ENCODE assay signal across 11 cellular contexts in genomic region chr14:73549889-73550524, GRCh38. TPM values are rescaled to one million over a fixed set of nuclear protein-coding genes. Genes with fewer than 3 reads are reported as not detected.
A peak's percentile ranks its signal among the peaks of the same experiment; 100 is the strongest.
DNase-seq lines count a peak whose midpoint lies in the region; ATAC-seq, FAIRE-seq and TF ChIP-seq lines count a peak whose summit lies in the region.
"Not testable (repeated sequence)": the region's sequence is repeated elsewhere in the genome, so short reads cannot be mapped to it uniquely, and the experiment has no call there.
"Had no signal": no experiment of that assay in that cellular context is flagged by ENCODE, and none has a peak within 500 bp of the region (broad histone marks: within the 10 kb centered on the region; RNA-seq: fewer than 3 reads in every experiment).

No MANE protein-coding gene starts in this region.

- not testable (repeated sequence) for H3K4me2 ChIP-seq in HepG2 (ENCODE audit: low read depth, low read length)

- not testable (repeated sequence) for H3K27me3 ChIP-seq in HepG2 (ENCODE audit: control insufficient read depth in 1 of 2, insufficient read depth in 2 of 2, low read length in 2 of 2)

- H3K9me3 ChIP-seq in HepG2 (ENCODE audit: low read length), result not testable (repeated sequence)

- TF ChIP-seq POLR2A in GM12891 (IDR thresholded peaks at IDR 0.05; ENCODE audit: low read depth, low read length); HepG2 (IDR thresholded peaks at IDR 0.05; ENCODE audit: insufficient read depth in 1 of 2, low read depth in 2 of 2, low read length in 2 of 2): not testable (repeated sequence)

- not testable (repeated sequence) for H3K27ac Mint-ChIP-seq in activated B cell treated with CpG ODN at 0.5 μM for 24 hours; memory B cell; stimulated activated memory B cell treated with anti-CD40 and anti-IgM and Interleukin-4, amounts not matched to agents 10 μg/mL and 1 μg/mL and 100 μg/mL, for 72 hours

- POLR2A ChIA-PET in activated B cell treated with CpG ODN at 0.5 μM for 24 hours (lab: Charles Lee); HepG2 (lab: Yijun Ruan, JAX): not testable (repeated sequence)

- H3K36me3 ChIP-seq in HepG2 (replicated peaks in 1 of 2; ENCODE audit: control insufficient read depth in 1 of 2, insufficient read depth in 2 of 2, low read length in 2 of 2), result not testable (repeated sequence)

- not testable (repeated sequence) for TF ChIP-seq EP300 in HepG2 (IDR thresholded peaks at IDR 0.05; ENCODE audit: low read depth in 2 of 2, low read length in 2 of 2); HepG2 (CRISPR knock-in tag; IDR thresholded peaks at IDR 0.05; ENCODE audit: borderline replicate concordance)

- not testable (repeated sequence) for BruUV-seq in HepG2 (replicated peaks; lab: Mats Ljungman, UMichigan)

- H4K20me1 ChIP-seq in HepG2 (ENCODE audit: insufficient read depth, low read length), result not testable (repeated sequence)

- not testable (repeated sequence) for H3K36me3 Mint-ChIP-seq in activated B cell treated with CpG ODN at 0.5 μM for 24 hours (ENCODE audit: low read depth); memory B cell; stimulated activated memory B cell treated with anti-CD40 and anti-IgM and Interleukin-4, amounts not matched to agents 10 μg/mL and 1 μg/mL and 100 μg/mL, for 72 hours

- not testable (repeated sequence) for DNase-seq in GM12891 (ENCODE audit: insufficient read length, low spot score); GM19239 (ENCODE audit: insufficient read length, low spot score); activated B cell treated with CpG ODN at 0.5 μM for 24 hours; memory B cell (ENCODE audit: low spot score in 2 of 2)
- DNase-seq in epithelial cell of proximal tubule (ENCODE audit: low read depth), result peak; percentile 36
- DNase-seq in HepG2 (ENCODE audit: low spot score), result peak; percentile 27

- 43% methylated on average over 5 of the region's 6 CpGs for WGBS in HepG2 (ENCODE audit: low lambda C conversion rate)

- H3K27ac ChIP-seq in HepG2 (ENCODE audit: extremely low read length, insufficient read depth, low read length), result peak overlapping the region; percentile 33

- not testable (repeated sequence) for H3K9me3 Mint-ChIP-seq in activated B cell treated with CpG ODN at 0.5 μM for 24 hours; memory B cell; stimulated activated memory B cell treated with anti-CD40 and anti-IgM and Interleukin-4, amounts not matched to agents 10 μg/mL and 1 μg/mL and 100 μg/mL, for 72 hours

- H3K4me3 Mint-ChIP-seq in activated B cell treated with CpG ODN at 0.5 μM for 24 hours; memory B cell; stimulated activated memory B cell treated with anti-CD40 and anti-IgM and Interleukin-4, amounts not matched to agents 10 μg/mL and 1 μg/mL and 100 μg/mL, for 72 hours: not testable (repeated sequence)

- not testable (repeated sequence) for H3K27me3 Mint-ChIP-seq in activated B cell treated with CpG ODN at 0.5 μM for 24 hours; memory B cell; stimulated activated memory B cell treated with anti-CD40 and anti-IgM and Interleukin-4, amounts not matched to agents 10 μg/mL and 1 μg/mL and 100 μg/mL, for 72 hours

- H3K4me1 Mint-ChIP-seq in activated B cell treated with CpG ODN at 0.5 μM for 24 hours; memory B cell; stimulated activated memory B cell treated with anti-CD40 and anti-IgM and Interleukin-4, amounts not matched to agents 10 μg/mL and 1 μg/mL and 100 μg/mL, for 72 hours: not testable (repeated sequence)

- H3K4me1 ChIP-seq in HepG2 (ENCODE audit: insufficient read depth, low read length), result peaks cover 13% of the 10 kb centered on the region

- H3K4me3 ChIP-seq in epithelial cell of proximal tubule (ENCODE audit: low read depth, low read length); HepG2 (replicated peaks in 1 of 3; ENCODE audit: insufficient read depth in 1 of 3, low read depth in 2 of 3, low read length in 3 of 3): not testable (repeated sequence)

- intact Hi-C loops in activated B cell treated with CpG ODN at 0.5 μM for 24 hours (cut with micrococcal nuclease); HepG2 (cut with micrococcal nuclease; ENCODE audit: unreplicated experiment): not testable (repeated sequence)

- not testable (repeated sequence) for H3K79me2 ChIP-seq in HepG2 (ENCODE audit: insufficient read depth, low read length)

- not testable (repeated sequence) for TF ChIP-seq RAD21 in HepG2 (CRISPR knock-in tag; IDR thresholded peaks at IDR 0.05)

- CTCF ChIA-PET in activated B cell treated with CpG ODN at 0.5 μM for 24 hours (lab: Charles Lee); HepG2 (lab: Yijun Ruan, JAX; ENCODE audit: low intra/inter-chr PET ratio, low total read pairs): not testable (repeated sequence)

- in situ Hi-C loops in HepG2 (cut with HindIII; ENCODE audit: extremely low pct_ligation_motif_present, low pct_unique_long_range_greater_than_20kb), result not testable (repeated sequence)

- H2AFZ ChIP-seq in HepG2 (ENCODE audit: low read length), result not testable (repeated sequence)

- TF ChIP-seq CTCF in activated B cell treated with CpG ODN at 0.5 μM for 24 hours (IDR thresholded peaks at IDR 0.05); epithelial cell of proximal tubule (conservative IDR thresholded peaks at IDR 0.05; ENCODE audit: low read depth, low read length); HepG2 (CRISPR knock-in tag; IDR thresholded peaks at IDR 0.05): not testable (repeated sequence)

- FAIRE-seq in GM12891 (lab: Jason Lieb, UNC), result peak; percentile 99
- peak; percentile 37 for FAIRE-seq in GM19239 (lab: Jason Lieb, UNC)
- peak; percentile 98 for FAIRE-seq in HepG2 (lab: Jason Lieb, UNC)

- H3K9ac ChIP-seq in HepG2 (ENCODE audit: insufficient read depth, low read depth, low read length), result not testable (repeated sequence)

- peak; percentile 96 for ATAC-seq in activated B cell treated with CpG ODN at 0.5 μM for 24 hours (ENCODE audit: low read depth)
- peak; percentile 92 for ATAC-seq in HepG2
- ATAC-seq in memory B cell (ENCODE audit: low read depth), result peak; percentile 92
- ATAC-seq in stimulated activated memory B cell treated with anti-CD40 and anti-IgM and Interleukin-4, amounts not matched to agents 10 μg/mL and 1 μg/mL and 100 μg/mL, for 72 hours, result peak; percentile 77

RNA-seq across cellular contexts. Expression of gene HEATR4, which starts 8.7 kb away (rescaled TPM):
- 0.12 TPM for polyA plus RNA-seq in GM12891 (2012; ENCODE audit: low read depth, missing spikeins)
- total RNA-seq in activated B cell treated with CpG ODN at 0.5 μM for 24 hours, result not detected in 2 replicates
- total RNA-seq in epithelial cell of proximal tubule, result 0.06 and 0.07 TPM in 2 replicates
- total RNA-seq in HepG2 (2016; rRNA removed; fragmentation: Illumina TruSeq; extraction: Trizol), result 0.22 TPM in 1 of 2 replicates, not detected in the other
- 0.09 TPM in 1 of 2 replicates, not detected in the other for total RNA-seq in HepG2 (2016; cell fraction: cytosol; rRNA removed; fragmentation: Illumina TruSeq; extraction: Trizol; ENCODE audit: low read depth)
- 0.04 and 0.17 TPM in 2 replicates for total RNA-seq in HepG2 (2016; cell fraction: insoluble cytoplasmic fraction; rRNA removed; fragmentation: Illumina TruSeq; extraction: Trizol)
- total RNA-seq in HepG2 (2016; cell fraction: membrane; rRNA removed; fragmentation: Illumina TruSeq; extraction: Trizol), result 0.06 TPM in 1 of 2 replicates, not detected in the other
- 0.40 TPM in 1 of 2 replicates, not detected in the other for total RNA-seq in HepG2 (2016; cell fraction: nucleus; rRNA removed; fragmentation: Illumina TruSeq; extraction: Trizol)
- 0.08 TPM in 1 of 2 replicates, not detected in the other for polyA plus RNA-seq in HepG2 (2011; rRNA removed)
- polyA plus RNA-seq in HepG2 (2011; cell fraction: cytosol; rRNA removed), result 0.01 TPM in 2 replicates
- polyA plus RNA-seq in HepG2 (2011; cell fraction: nucleus; rRNA removed), result 0.14 and 0.17 TPM in 2 replicates
- polyA plus RNA-seq in HepG2 (2012), result 1.6 and 1.9 TPM in 2 replicates
- not detected in 2 replicates for polyA plus RNA-seq in HepG2 (2016; cell fraction: cytosol; fragmentation: Illumina TruSeq; extraction: Trizol; ENCODE audit: low read depth)
- polyA plus RNA-seq in HepG2 (2016; cell fraction: insoluble cytoplasmic fraction; fragmentation: Illumina TruSeq; extraction: Trizol; ENCODE audit: low read depth), result not detected in 2 replicates
- polyA plus RNA-seq in HepG2 (2016; cell fraction: membrane; fragmentation: Illumina TruSeq; extraction: Trizol; ENCODE audit: low read depth), result not detected in 2 replicates
- polyA plus RNA-seq in HepG2 (2016; cell fraction: nucleus; fragmentation: Illumina TruSeq; extraction: Trizol; ENCODE audit: insufficient read depth, low read depth), result 0.25 TPM in 1 of 2 replicates, not detected in the other
- polyA minus RNA-seq in HepG2 (2011; rRNA and poly(A)+ RNA removed; ENCODE audit: low replicate concordance), result 0.20 and 0.58 TPM in 2 replicates
- polyA minus RNA-seq in HepG2 (2011; cell fraction: cytosol; rRNA and poly(A)+ RNA removed), result not detected in 2 replicates
- polyA minus RNA-seq in HepG2 (2011; cell fraction: nucleus; rRNA and poly(A)+ RNA removed), result 1.1 and 1.2 TPM in 2 replicates
- total RNA-seq: H4, IMR-90, K562 had no signal
- polyA plus RNA-seq: CD14-positive monocyte, IMR-90, K562 had no signal

RNA-seq across cellular contexts. Expression of gene ACOT1, which starts 13.1 kb away (rescaled TPM):
- 0.68 TPM for polyA plus RNA-seq in GM12891 (2012; ENCODE audit: low read depth, missing spikeins)
- total RNA-seq in activated B cell treated with CpG ODN at 0.5 μM for 24 hours (2.7 and 3.0 TPM in 2 replicates), epithelial cell of proximal tubule (4.8 and 10.6 TPM in 2 replicates), HepG2 (2016; rRNA removed; fragmentation: Illumina TruSeq; extraction: Trizol) (38.2 and 40.4 TPM in 2 replicates)
- total RNA-seq in HepG2 (2016; cell fraction: cytosol; rRNA removed; fragmentation: Illumina TruSeq; extraction: Trizol; ENCODE audit: low read depth), result 4.1 and 5.2 TPM in 2 replicates
- 36.2 and 38.3 TPM in 2 replicates for total RNA-seq in HepG2 (2016; cell fraction: insoluble cytoplasmic fraction; rRNA removed; fragmentation: Illumina TruSeq; extraction: Trizol)
- 7.6 and 9.3 TPM in 2 replicates for total RNA-seq in HepG2 (2016; cell fraction: membrane; rRNA removed; fragmentation: Illumina TruSeq; extraction: Trizol)
- 21.0 and 22.0 TPM in 2 replicates for total RNA-seq in HepG2 (2016; cell fraction: nucleus; rRNA removed; fragmentation: Illumina TruSeq; extraction: Trizol)
- 24.3 and 31.6 TPM in 2 replicates for polyA plus RNA-seq in HepG2 (2011; rRNA removed)
- 33.0 and 37.5 TPM in 2 replicates for polyA plus RNA-seq in HepG2 (2011; cell fraction: cytosol; rRNA removed)
- 18.0 and 23.9 TPM in 2 replicates for polyA plus RNA-seq in HepG2 (2011; cell fraction: nucleus; rRNA removed)
- polyA plus RNA-seq in HepG2 (2012), result 14.1 and 23.5 TPM in 2 replicates
- 3.5 and 4.3 TPM in 2 replicates for polyA plus RNA-seq in HepG2 (2016; cell fraction: cytosol; fragmentation: Illumina TruSeq; extraction: Trizol; ENCODE audit: low read depth)
- polyA plus RNA-seq in HepG2 (2016; cell fraction: insoluble cytoplasmic fraction; fragmentation: Illumina TruSeq; extraction: Trizol; ENCODE audit: low read depth), result 37.7 and 41.3 TPM in 2 replicates
- 5.2 and 5.5 TPM in 2 replicates for polyA plus RNA-seq in HepG2 (2016; cell fraction: membrane; fragmentation: Illumina TruSeq; extraction: Trizol; ENCODE audit: low read depth)
- 23.5 and 24.3 TPM in 2 replicates for polyA plus RNA-seq in HepG2 (2016; cell fraction: nucleus; fragmentation: Illumina TruSeq; extraction: Trizol; ENCODE audit: insufficient read depth, low read depth)
- 4.5 and 25.4 TPM in 2 replicates for polyA minus RNA-seq in HepG2 (2011; rRNA and poly(A)+ RNA removed; ENCODE audit: low replicate concordance)
- polyA minus RNA-seq in HepG2 (2011; cell fraction: cytosol; rRNA and poly(A)+ RNA removed), result 12.0 and 13.8 TPM in 2 replicates
- polyA minus RNA-seq in HepG2 (2011; cell fraction: nucleus; rRNA and poly(A)+ RNA removed), result 9.9 and 15.3 TPM in 2 replicates
- total RNA-seq: H4, K562 had no signal

RNA-seq across cellular contexts. Expression of gene ACOT2, which starts 19.0 kb away (rescaled TPM):
- 21.4 TPM for polyA plus RNA-seq in GM12891 (2012; ENCODE audit: low read depth, missing spikeins)
- total RNA-seq in activated B cell treated with CpG ODN at 0.5 μM for 24 hours, result 11.1 and 13.8 TPM in 2 replicates
- 9.2 and 22.9 TPM in 2 replicates for total RNA-seq in epithelial cell of proximal tubule
- total RNA-seq in HepG2 (2016; rRNA removed; fragmentation: Illumina TruSeq; extraction: Trizol), result 110 and 124 TPM in 2 replicates
- total RNA-seq in HepG2 (2016; cell fraction: cytosol; rRNA removed; fragmentation: Illumina TruSeq; extraction: Trizol; ENCODE audit: low read depth), result 14.7 and 17.6 TPM in 2 replicates
- 109 and 116 TPM in 2 replicates for total RNA-seq in HepG2 (2016; cell fraction: insoluble cytoplasmic fraction; rRNA removed; fragmentation: Illumina TruSeq; extraction: Trizol)
- total RNA-seq in HepG2 (2016; cell fraction: membrane; rRNA removed; fragmentation: Illumina TruSeq; extraction: Trizol), result 22.3 and 24.6 TPM in 2 replicates
- total RNA-seq in HepG2 (2016; cell fraction: nucleus; rRNA removed; fragmentation: Illumina TruSeq; extraction: Trizol), result 40.8 and 48.3 TPM in 2 replicates
- polyA plus RNA-seq in HepG2 (2011; rRNA removed), result 60.0 and 71.6 TPM in 2 replicates
- polyA plus RNA-seq in HepG2 (2011; cell fraction: cytosol; rRNA removed), result 93.9 and 113 TPM in 2 replicates
- 64.7 and 68.1 TPM in 2 replicates for polyA plus RNA-seq in HepG2 (2011; cell fraction: nucleus; rRNA removed)
- 59.4 and 64.3 TPM in 2 replicates for polyA plus RNA-seq in HepG2 (2012)
- polyA plus RNA-seq in HepG2 (2016; cell fraction: cytosol; fragmentation: Illumina TruSeq; extraction: Trizol; ENCODE audit: low read depth), result 14.7 and 14.8 TPM in 2 replicates
- 89.8 and 98.1 TPM in 2 replicates for polyA plus RNA-seq in HepG2 (2016; cell fraction: insoluble cytoplasmic fraction; fragmentation: Illumina TruSeq; extraction: Trizol; ENCODE audit: low read depth)
- polyA plus RNA-seq in HepG2 (2016; cell fraction: membrane; fragmentation: Illumina TruSeq; extraction: Trizol; ENCODE audit: low read depth), result 16.3 and 17.4 TPM in 2 replicates
- 58.3 and 63.3 TPM in 2 replicates for polyA plus RNA-seq in HepG2 (2016; cell fraction: nucleus; fragmentation: Illumina TruSeq; extraction: Trizol; ENCODE audit: insufficient read depth, low read depth)
- polyA minus RNA-seq in HepG2 (2011; rRNA and poly(A)+ RNA removed; ENCODE audit: low replicate concordance), result 20.5 and 68.0 TPM in 2 replicates
- polyA minus RNA-seq in HepG2 (2011; cell fraction: cytosol; rRNA and poly(A)+ RNA removed), result 34.6 and 41.1 TPM in 2 replicates
- 26.5 and 28.0 TPM in 2 replicates for polyA minus RNA-seq in HepG2 (2011; cell fraction: nucleus; rRNA and poly(A)+ RNA removed)
- total RNA-seq: K562 had no signal

RNA-seq across cellular contexts. Expression of gene ACOT4, which starts 41.7 kb away (rescaled TPM):
- 0.35 TPM for polyA plus RNA-seq in GM12891 (2012; ENCODE audit: low read depth, missing spikeins)
- total RNA-seq in activated B cell treated with CpG ODN at 0.5 μM for 24 hours (0.60 and 1.2 TPM in 2 replicates), epithelial cell of proximal tubule (5.6 and 7.0 TPM in 2 replicates), HepG2 (2016; rRNA removed; fragmentation: Illumina TruSeq; extraction: Trizol) (0.04 TPM in 1 of 2 replicates, not detected in the other)
- not detected in 2 replicates for total RNA-seq in HepG2 (2016; cell fraction: cytosol; rRNA removed; fragmentation: Illumina TruSeq; extraction: Trizol; ENCODE audit: low read depth)
- total RNA-seq in HepG2 (2016; cell fraction: insoluble cytoplasmic fraction; rRNA removed; fragmentation: Illumina TruSeq; extraction: Trizol), result 0.04 TPM in 1 of 2 replicates, not detected in the other
- total RNA-seq in HepG2 (2016; cell fraction: membrane; rRNA removed; fragmentation: Illumina TruSeq; extraction: Trizol), result not detected in 2 replicates
- total RNA-seq in HepG2 (2016; cell fraction: nucleus; rRNA removed; fragmentation: Illumina TruSeq; extraction: Trizol), result not detected in 2 replicates
- polyA plus RNA-seq in HepG2 (2011; rRNA removed), result 0.05 TPM in 1 of 2 replicates, not detected in the other
- polyA plus RNA-seq in HepG2 (2011; cell fraction: cytosol; rRNA removed), result 0.03 and 0.05 TPM in 2 replicates
- 0.16 TPM in 1 of 2 replicates, not detected in the other for polyA plus RNA-seq in HepG2 (2011; cell fraction: nucleus; rRNA removed)
- 0.07 and 0.08 TPM in 2 replicates for polyA plus RNA-seq in HepG2 (2012)
- not detected in 2 replicates for polyA plus RNA-seq in HepG2 (2016; cell fraction: cytosol; fragmentation: Illumina TruSeq; extraction: Trizol; ENCODE audit: low read depth)
- not detected in 2 replicates for polyA plus RNA-seq in HepG2 (2016; cell fraction: insoluble cytoplasmic fraction; fragmentation: Illumina TruSeq; extraction: Trizol; ENCODE audit: low read depth)
- polyA plus RNA-seq in HepG2 (2016; cell fraction: membrane; fragmentation: Illumina TruSeq; extraction: Trizol; ENCODE audit: low read depth), result 0.07 TPM in 1 of 2 replicates, not detected in the other
- not detected in 2 replicates for polyA plus RNA-seq in HepG2 (2016; cell fraction: nucleus; fragmentation: Illumina TruSeq; extraction: Trizol; ENCODE audit: insufficient read depth, low read depth)
- polyA minus RNA-seq in HepG2 (2011; rRNA and poly(A)+ RNA removed; ENCODE audit: low replicate concordance), result 0.26 TPM in 1 of 2 replicates, not detected in the other
- not detected in 2 replicates for polyA minus RNA-seq in HepG2 (2011; cell fraction: cytosol; rRNA and poly(A)+ RNA removed)
- polyA minus RNA-seq in HepG2 (2011; cell fraction: nucleus; rRNA and poly(A)+ RNA removed), result not detected in 2 replicates
- total RNA-seq: K562 had no signal
- polyA plus RNA-seq: K562 had no signal

RNA-seq across cellular contexts. Expression of gene RIOX1, which starts 59.3 kb away (rescaled TPM):
- 14.3 TPM for polyA plus RNA-seq in GM12891 (2012; ENCODE audit: low read depth, missing spikeins)
- 21.6 and 21.7 TPM in 2 replicates for total RNA-seq in activated B cell treated with CpG ODN at 0.5 μM for 24 hours
- 19.7 and 32.6 TPM in 2 replicates for total RNA-seq in epithelial cell of proximal tubule
- 15.0 and 15.9 TPM in 2 replicates for total RNA-seq in HepG2 (2016; rRNA removed; fragmentation: Illumina TruSeq; extraction: Trizol)
- 1.1 and 1.4 TPM in 2 replicates for total RNA-seq in HepG2 (2016; cell fraction: cytosol; rRNA removed; fragmentation: Illumina TruSeq; extraction: Trizol; ENCODE audit: low read depth)
- total RNA-seq in HepG2 (2016; cell fraction: insoluble cytoplasmic fraction; rRNA removed; fragmentation: Illumina TruSeq; extraction: Trizol), result 14.6 and 15.0 TPM in 2 replicates
- 4.5 and 4.9 TPM in 2 replicates for total RNA-seq in HepG2 (2016; cell fraction: membrane; rRNA removed; fragmentation: Illumina TruSeq; extraction: Trizol)
- total RNA-seq in HepG2 (2016; cell fraction: nucleus; rRNA removed; fragmentation: Illumina TruSeq; extraction: Trizol), result 6.9 and 8.2 TPM in 2 replicates
- polyA plus RNA-seq in HepG2 (2011; rRNA removed), result 4.5 and 6.4 TPM in 2 replicates
- polyA plus RNA-seq in HepG2 (2011; cell fraction: cytosol; rRNA removed), result 5.1 and 5.6 TPM in 2 replicates
- polyA plus RNA-seq in HepG2 (2011; cell fraction: nucleus; rRNA removed), result 6.1 and 6.4 TPM in 2 replicates
- polyA plus RNA-seq in HepG2 (2012), result 3.6 and 4.5 TPM in 2 replicates
- polyA plus RNA-seq in HepG2 (2016; cell fraction: cytosol; fragmentation: Illumina TruSeq; extraction: Trizol; ENCODE audit: low read depth), result 0.70 and 0.74 TPM in 2 replicates
- 14.9 and 15.5 TPM in 2 replicates for polyA plus RNA-seq in HepG2 (2016; cell fraction: insoluble cytoplasmic fraction; fragmentation: Illumina TruSeq; extraction: Trizol; ENCODE audit: low read depth)
- polyA plus RNA-seq in HepG2 (2016; cell fraction: membrane; fragmentation: Illumina TruSeq; extraction: Trizol; ENCODE audit: low read depth), result 1.9 and 2.0 TPM in 2 replicates
- polyA plus RNA-seq in HepG2 (2016; cell fraction: nucleus; fragmentation: Illumina TruSeq; extraction: Trizol; ENCODE audit: insufficient read depth, low read depth), result 8.8 and 10.1 TPM in 2 replicates
- 12.5 and 31.8 TPM in 2 replicates for polyA minus RNA-seq in HepG2 (2011; rRNA and poly(A)+ RNA removed; ENCODE audit: low replicate concordance)
- polyA minus RNA-seq in HepG2 (2011; cell fraction: cytosol; rRNA and poly(A)+ RNA removed), result 5.6 and 5.8 TPM in 2 replicates
- 10.3 and 10.8 TPM in 2 replicates for polyA minus RNA-seq in HepG2 (2011; cell fraction: nucleus; rRNA and poly(A)+ RNA removed)
